13 cellular contexts compared by ENCODE assay signal in the genomic region with DNA sequence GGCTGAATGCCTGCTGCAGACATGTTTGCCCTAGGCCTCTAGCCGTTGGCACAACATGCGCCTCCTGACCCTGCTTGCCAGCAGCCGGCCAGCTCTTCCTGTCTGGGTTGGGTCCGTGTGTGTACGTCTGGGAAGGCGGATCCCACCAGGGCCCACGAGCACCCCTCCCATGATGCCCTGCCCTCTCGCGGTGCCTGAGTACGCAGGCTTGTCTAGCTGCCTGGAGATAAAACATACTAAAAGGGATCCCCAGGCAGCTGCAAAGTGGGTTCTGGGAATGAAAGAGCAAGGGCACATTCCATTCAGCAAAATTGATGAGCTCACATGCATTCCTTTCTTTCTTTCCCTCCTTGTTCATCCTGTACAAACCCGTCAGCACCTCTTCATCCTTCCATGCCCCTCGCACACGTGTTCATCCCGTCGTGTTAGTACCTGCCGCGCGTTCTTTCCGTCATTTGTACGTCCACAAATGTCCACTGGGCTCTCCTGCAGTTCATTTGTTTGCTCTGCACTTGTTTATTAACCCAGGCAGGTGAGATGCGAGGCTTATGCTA.
DNase-seq lines count a peak whose midpoint lies in the region; ATAC-seq, FAIRE-seq and TF ChIP-seq lines count a peak whose summit lies in the region.
"Had no signal": no experiment of that assay in that cellular context is flagged by ENCODE, and none has a peak within 500 bp of the region (broad histone marks: within the 10 kb centered on the region; RNA-seq: fewer than 3 reads in every experiment).

No MANE protein-coding gene starts in this region.

- H3K36me3 ChIP-seq in body of pancreas (replicated peaks in 1 of 2; ENCODE audit: insufficient read depth in 1 of 2, low read depth in 2 of 2), result no peaks in the 10 kb centered on the region
- no peaks in the 10 kb centered on the region for H3K36me3 ChIP-seq in left lung
- peaks cover 29% of the 10 kb centered on the region for H3K36me3 ChIP-seq in thymus (ENCODE audit: control insufficient read depth, insufficient read depth)
- no peaks in the 10 kb centered on the region for H3K36me3 ChIP-seq in HAP-1 (replicated peaks)
- H3K36me3 ChIP-seq: pancreas, transverse colon had no signal

- TF ChIP-seq POLR2A in body of pancreas (IDR thresholded peaks at IDR 0.05), result no peak

- intact Hi-C loops in Right ventricle myocardium inferior (cut with DNase I) (no loop called here), left ventricle myocardium superior (cut with micrococcal nuclease) (no loop called here), body of pancreas (cut with DNase I) (no loop called here), left lung (cut with DNase I) (no loop called here)

- in situ Hi-C loops in HAP-1 (cut with MboI; ENCODE audit: low sequenced_read_pairs), result no loop called here

- H3K4me3 ChIP-seq in body of pancreas, result no peak overlapping the region
- H3K4me3 ChIP-seq in left lung, result no peak overlapping the region
- no peak overlapping the region for H3K4me3 ChIP-seq in thymus (ENCODE audit: low read length)
- no peak overlapping the region for H3K4me3 ChIP-seq in HAP-1
- H3K4me3 ChIP-seq: lung, pancreas, transverse colon had no signal

- H3K27me3 ChIP-seq in body of pancreas, result no peaks in the 10 kb centered on the region
- H3K27me3 ChIP-seq in left lung, result no peaks in the 10 kb centered on the region
- H3K27me3 ChIP-seq in thymus (ENCODE audit: control insufficient read depth, insufficient read depth), result no peaks in the 10 kb centered on the region
- H3K27me3 ChIP-seq in HAP-1 (ENCODE audit: low read depth), result no peaks in the 10 kb centered on the region
- H3K27me3 ChIP-seq: pancreas, transverse colon had no signal

- H3K27ac ChIP-seq in body of pancreas (no peak overlapping the region), left lung (no peak overlapping the region), thymus (ENCODE audit: low read depth) (peak overlapping the region; percentile 36)
- H3K27ac ChIP-seq: pancreas, transverse colon had no signal

- ATAC-seq in Right ventricle myocardium inferior, result no peak
- ATAC-seq in left ventricle myocardium superior, result no peak
- peak; percentile 23 for ATAC-seq in body of pancreas
- peak; percentile 47 for ATAC-seq in left lung
- ATAC-seq: Panc1 had no signal

- no peak for FAIRE-seq in D721Med (lab: Jason Lieb, UNC)
- FAIRE-seq: pancreas had no signal

- DNase-seq in Right ventricle myocardium inferior (ENCODE audit: missing footprints), result peak; percentile 51
- no peak for DNase-seq in left ventricle myocardium superior
- DNase-seq in body of pancreas, result peak in 2 of 4 donors; percentile 7 to 37
- DNase-seq in left lung, result no peak
- no peak for DNase-seq in D721Med (ENCODE audit: insufficient read length, low spot score)
- no peak for DNase-seq in activated gamma-delta T cell treated with Interleukin-2 at 50 U/mL for 16 hours
- no peak for DNase-seq in HAP-1 (ENCODE audit: low spot score in 2 of 2)
- DNase-seq: effector memory CD4-positive, alpha-beta T cell; transverse colon had no signal

- WGBS in body of pancreas, 2 donors, result 52 to 53% methylated on average over 17 to 21 of the region's 21 CpGs
- WGBS in thymus, result 89% methylated on average over 21 of the region's 21 CpGs

- H3K4me1 ChIP-seq in body of pancreas (no peaks in the 10 kb centered on the region), left lung (no peaks in the 10 kb centered on the region), thymus (ENCODE audit: control insufficient read depth, insufficient read depth, low read length) (no peaks in the 10 kb centered on the region), HAP-1 (no peaks in the 10 kb centered on the region)
- H3K4me1 ChIP-seq: pancreas, transverse colon had no signal

- TF ChIP-seq CTCF in body of pancreas (IDR thresholded peaks at IDR 0.05) (no peak), left lung (IDR thresholded peaks at IDR 0.05) (no peak), D721Med (IDR thresholded peaks at IDR 0.05; ENCODE audit: insufficient read depth, missing control alignments) (no peak)

- H3K9me3 ChIP-seq in body of pancreas (no peaks in the 10 kb centered on the region), left lung (no peaks in the 10 kb centered on the region), thymus (ENCODE audit: control insufficient read depth) (no peaks in the 10 kb centered on the region), HAP-1 (no peaks in the 10 kb centered on the region)
- H3K9me3 ChIP-seq: pancreas, transverse colon had no signal

Comparison
In these comparisons a context has a peak if more than half of its experiments do, and no peak if none do; other contexts are left out.
1. ATAC-seq: peak in body of pancreas (single experiment) and left lung (single experiment); none in Right ventricle myocardium inferior (single experiment) and left ventricle myocardium superior (single experiment).